8 cellular contexts compared by ENCODE assay signal in genomic region chr20:31602779-31603441, GRCh38. TPM values are rescaled to one million over a fixed set of nuclear protein-coding genes. Genes with fewer than 3 reads are reported as not detected.
A peak's percentile ranks its signal among the peaks of the same experiment; 100 is the strongest.
DNase-seq lines count a peak whose midpoint lies in the region; ATAC-seq and TF ChIP-seq lines count a peak whose summit lies in the region.

No MANE protein-coding gene starts in this region.

- H4K5ac ChIP-seq in mesendoderm (ENCODE audit: low read length), result no peak overlapping the region

- H3K4me2 ChIP-seq in OCI-LY7 (ENCODE audit: low read length), result no peak overlapping the region
- H3K4me2 ChIP-seq in mesendoderm (ENCODE audit: low read length), result no peak overlapping the region

- no peak overlapping the region for H3K23ac ChIP-seq in mesendoderm (ENCODE audit: low read length)

- CTCF ChIA-PET in OCI-LY7 (lab: Charles Lee; ENCODE audit: unreplicated experiment), result interaction anchor here (0.7 to 1.0 kb wide), 2 partner anchors 33 to 35 kb away, joined by 4 to 5 read pairs; no protein-coding TSS in a partner anchor

- no peaks in the 10 kb centered on the region for H3K9me3 Mint-ChIP-seq in activated naive CD8-positive, alpha-beta T cell (ENCODE audit: low read depth)

- peak overlapping the region; percentile 51 for H3K4me3 Mint-ChIP-seq in activated naive CD8-positive, alpha-beta T cell

- peaks cover 18% of the 10 kb centered on the region for H3K27me3 Mint-ChIP-seq in activated naive CD8-positive, alpha-beta T cell

- H2BK120ac ChIP-seq in mesendoderm (ENCODE audit: low read depth, low read length), result peak overlapping the region; percentile 48

- peak overlapping the region; percentile 12 for H3K18ac ChIP-seq in mesendoderm (ENCODE audit: low read length)

- H3K79me2 ChIP-seq in OCI-LY7 (ENCODE audit: insufficient read depth, low read depth, low read length) (no peaks in the 10 kb centered on the region), mesendoderm (ENCODE audit: control insufficient read depth, insufficient read depth, low read length) (peaks cover 26% of the 10 kb centered on the region)

- WGBS in mesendoderm (ENCODE audit: extremely low coverage, insufficient coverage, low lambda C conversion rate), result no CpG with 5 or more reads among the region's 17 CpGs

- H3K9me3 ChIP-seq in OCI-LY7 (ENCODE audit: low read length), result no peaks in the 10 kb centered on the region

- H4K20me1 ChIP-seq in OCI-LY7 (ENCODE audit: insufficient read depth, low read length), result no peaks in the 10 kb centered on the region

- no peaks in the 10 kb centered on the region for H3K36me3 Mint-ChIP-seq in activated naive CD8-positive, alpha-beta T cell

- H4K8ac ChIP-seq in mesendoderm (ENCODE audit: low read depth, low read length), result no peak overlapping the region

- H3K36me3 ChIP-seq in OCI-LY7 (ENCODE audit: insufficient read depth, low read length), result no peaks in the 10 kb centered on the region
- H3K36me3 ChIP-seq in mesendoderm (ENCODE audit: control insufficient read depth, insufficient read depth, low read length), result no peaks in the 10 kb centered on the region

- H3K27me3 ChIP-seq in mesendoderm (ENCODE audit: insufficient read depth, low read length, poor library complexity), result no peaks in the 10 kb centered on the region

- POLR2A ChIA-PET in OCI-LY7 (lab: Charles Lee), result interaction anchor here (1.5 kb wide), 1 partner anchor 30 kb away, joined by 6 read pairs; no protein-coding TSS in a partner anchor

- H3K9me2 ChIP-seq in OCI-LY7 (ENCODE audit: insufficient read depth, low read length), result no peaks in the 10 kb centered on the region

- no TSS peak for BruUV-seq in OCI-LY7 (replicated peaks; lab: Mats Ljungman, UMichigan)

- no peak for TF ChIP-seq CTCF in OCI-LY7 (conservative IDR thresholded peaks at IDR 0.05; ENCODE audit: low read length)

- DNase-seq in DMS79 treated with DMSO at 0.1 percent for 48 hours (lab: John Stamatoyannopoulos, UW), result peak; percentile 23
- DNase-seq in DMS79 (lab: John Stamatoyannopoulos, UW), result no peak
- DNase-seq in OCI-LY7 (ENCODE audit: low spot score), result peak; percentile 20
- DNase-seq in mesendoderm, result no peak
- no peak for DNase-seq in T-helper 9 cell
- DNase-seq in NCI-H1436 (lab: John Stamatoyannopoulos, UW), result no peak

- H3K4me1 ChIP-seq in OCI-LY7 (ENCODE audit: insufficient read depth, low read length, poor library complexity, severe bottlenecking), result peaks cover 20% of the 10 kb centered on the region
- peaks cover 1% of the 10 kb centered on the region for H3K4me1 ChIP-seq in mesendoderm (ENCODE audit: control insufficient read depth, low read depth, low read length)

- ATAC-seq in HG02588 (IDR thresholded peaks at IDR 0.05; ENCODE audit: unreplicated experiment), result peak; percentile 58

- H3K4me3 ChIP-seq in OCI-LY7 (ENCODE audit: low read depth, low read length, poor library complexity, severe bottlenecking) (no peak overlapping the region), mesendoderm (ENCODE audit: low read length) (no peak overlapping the region)

- H3K27ac ChIP-seq in OCI-LY7 (ENCODE audit: low read depth, low read length, poor library complexity, severe bottlenecking) (no peak overlapping the region), mesendoderm (ENCODE audit: low read depth, low read length) (no peak overlapping the region)

- H3K56ac ChIP-seq in mesendoderm (ENCODE audit: low read length), result peak overlapping the region; percentile 64

- H2AFZ ChIP-seq in OCI-LY7 (ENCODE audit: low read length), result no peak overlapping the region

- H3K79me1 ChIP-seq in mesendoderm (ENCODE audit: low read length), result peaks cover 2% of the 10 kb centered on the region

- H3K9ac ChIP-seq in mesendoderm (ENCODE audit: low read length), result peak overlapping the region; percentile 40

- no peak overlapping the region for H2BK15ac ChIP-seq in mesendoderm (replicated peaks; ENCODE audit: low read depth)

- peak overlapping the region; percentile 69 for H2AK5ac ChIP-seq in mesendoderm (ENCODE audit: low read length)

- peaks cover 26% of the 10 kb centered on the region for H3K4me1 Mint-ChIP-seq in activated naive CD8-positive, alpha-beta T cell (ENCODE audit: low read depth)

- peak overlapping the region; percentile 77 for H3K4ac ChIP-seq in mesendoderm (ENCODE audit: low read depth, low read length)

- intact Hi-C loops in OCI-LY7 (cut with micrococcal nuclease; ENCODE audit: unreplicated experiment), result no loop called here

- no peak overlapping the region for H3K27ac Mint-ChIP-seq in activated naive CD8-positive, alpha-beta T cell

- H2BK5ac ChIP-seq in mesendoderm (ENCODE audit: low read length), result peak overlapping the region; percentile 73

RNA-seq across cellular contexts. Expression of gene ID1, which starts 2.2 kb away (rescaled TPM):
- 3.3 and 4.7 TPM in 2 replicates for total RNA-seq in OCI-LY7 (2014; rRNA removed; shearing (Covaris generic))
- 2.0 and 3.6 TPM in 2 replicates for total RNA-seq in OCI-LY7 (2022)
- 298 TPM for polyA plus RNA-seq in mesendoderm (2013, experiment 1 of 2)
- 282 TPM for polyA plus RNA-seq in mesendoderm (2013, experiment 2 of 2)

RNA-seq across cellular contexts. Expression of gene COX4I2, which starts 34.8 kb away (rescaled TPM):
- total RNA-seq in OCI-LY7 (2014; rRNA removed; shearing (Covaris generic)), result not detected in 2 replicates
- total RNA-seq in OCI-LY7 (2022), result not detected in 2 replicates
- 0.06 TPM for polyA plus RNA-seq in mesendoderm (2013, experiment 1 of 2)
- polyA plus RNA-seq in mesendoderm (2013, experiment 2 of 2), result not detected

Comparison
In these comparisons a context has a peak if more than half of its experiments do, and no peak if none do; other contexts are left out.
1. DNase-seq: peak in DMS79 treated with DMSO at 0.1 percent for 48 hours (single experiment) and OCI-LY7 (single experiment); none in DMS79 (single experiment), mesendoderm (single experiment), T-helper 9 cell (single experiment) and NCI-H1436 (single experiment).